In genomic region chr20:48759631-48760245, GRCh38 we compare ENCODE assay signal across 13 cellular contexts.
A peak's percentile ranks its signal among the peaks of the same experiment; 100 is the strongest.
DNase-seq lines count a peak whose midpoint lies in the region; ATAC-seq and TF ChIP-seq lines count a peak whose summit lies in the region.
"Had no signal": no experiment of that assay in that cellular context is flagged by ENCODE, and none has a peak within 500 bp of the region (broad histone marks: within the 10 kb centered on the region; RNA-seq: fewer than 3 reads in every experiment).

No MANE protein-coding gene starts in this region.

- peak overlapping the region; percentile 55 for H3K4me3 Mint-ChIP-seq in activated CD4-positive, alpha-beta T cell treated with anti-CD3 and anti-CD28 coated beads, Interleukin-2, amount 10 ng/mL, durations not matched to agents 7 days and 5 days
- peak overlapping the region; percentile 67 for H3K4me3 Mint-ChIP-seq in activated CD8-positive, alpha-beta T cell treated with anti-CD3 and anti-CD28 coated beads, Interleukin-2, amount 10 ng/mL, durations not matched to agents 7 days and 5 days

- no peak for TF ChIP-seq POLR2A in esophagus squamous epithelium (IDR thresholded peaks at IDR 0.05)

- no peak overlapping the region for H3K9ac ChIP-seq in MM.1S (ENCODE audit: low read length)

- no peaks in the 10 kb centered on the region for H4K20me1 ChIP-seq in MM.1S (ENCODE audit: insufficient read depth, low read length)

- peak overlapping the region; percentile 94 for H3K27ac Mint-ChIP-seq in activated CD4-positive, alpha-beta T cell treated with anti-CD3 and anti-CD28 coated beads, Interleukin-2, amount 10 ng/mL, durations not matched to agents 7 days and 5 days
- peak overlapping the region; percentile 99 for H3K27ac Mint-ChIP-seq in activated CD8-positive, alpha-beta T cell treated with anti-CD3 and anti-CD28 coated beads, Interleukin-2, amount 10 ng/mL, durations not matched to agents 7 days and 5 days

- no peak overlapping the region for H3K4me2 ChIP-seq in MM.1S (ENCODE audit: low read depth, low read length)

- no peak for TF ChIP-seq CTCF in MM.1S (IDR thresholded peaks at IDR 0.05; ENCODE audit: low read length)
- no peak for TF ChIP-seq CTCF in esophagus squamous epithelium (IDR thresholded peaks at IDR 0.05)

- CTCF ChIA-PET in activated CD4-positive, alpha-beta T cell treated with anti-CD3 and anti-CD28 coated beads, Interleukin-2, amount 10 ng/mL, durations not matched to agents 7 days and 5 days (lab: Charles Lee), result interaction anchor here (1.1 kb wide), 1 partner anchor 9 kb away, joined by 3 read pairs; no protein-coding TSS in a partner anchor
- CTCF ChIA-PET in activated CD8-positive, alpha-beta T cell treated with anti-CD3 and anti-CD28 coated beads, Interleukin-2, amount 10 ng/mL, durations not matched to agents 7 days and 5 days (lab: Charles Lee), result interaction anchor here (0.6 to 2.4 kb wide), 6 partner anchors 9 to 102 kb away, joined by 3 to 11 read pairs (median 4); no protein-coding TSS in a partner anchor

- WGBS in aorta, 2 donors, result 85 to 89% methylated on average over 7 of the region's 7 CpGs
- 67 to 70% methylated on average over 6 to 7 of the region's 7 CpGs for WGBS in esophagus squamous epithelium, 2 donors

- H3K27me3 Mint-ChIP-seq in activated CD4-positive, alpha-beta T cell treated with anti-CD3 and anti-CD28 coated beads, Interleukin-2, amount 10 ng/mL, durations not matched to agents 7 days and 5 days, result no peaks in the 10 kb centered on the region
- H3K27me3 Mint-ChIP-seq in activated CD8-positive, alpha-beta T cell treated with anti-CD3 and anti-CD28 coated beads, Interleukin-2, amount 10 ng/mL, durations not matched to agents 7 days and 5 days (ENCODE audit: low read depth), result no peaks in the 10 kb centered on the region

- H3K36me3 ChIP-seq in MM.1S (replicated peaks; ENCODE audit: insufficient read depth, low read length) (no peaks in the 10 kb centered on the region), aorta (ENCODE audit: control insufficient read depth in 1 of 2, insufficient read depth in 2 of 2, low read length in 1 of 2) (no peaks in the 10 kb centered on the region), esophagus squamous epithelium (no peaks in the 10 kb centered on the region)
- H3K36me3 ChIP-seq: WERI-Rb-1 had no signal

- H2AFZ ChIP-seq in MM.1S (ENCODE audit: low read length), result peak overlapping the region; percentile 46; the same call in 1 of the 2 replicates

- H3K9me3 Mint-ChIP-seq in activated CD4-positive, alpha-beta T cell treated with anti-CD3 and anti-CD28 coated beads, Interleukin-2, amount 10 ng/mL, durations not matched to agents 7 days and 5 days, result peaks cover 27% of the 10 kb centered on the region
- peaks cover 9% of the 10 kb centered on the region for H3K9me3 Mint-ChIP-seq in activated CD8-positive, alpha-beta T cell treated with anti-CD3 and anti-CD28 coated beads, Interleukin-2, amount 10 ng/mL, durations not matched to agents 7 days and 5 days (ENCODE audit: insufficient read depth)

- no peaks in the 10 kb centered on the region for H3K79me2 ChIP-seq in MM.1S (ENCODE audit: low read length)

- H3K4me1 Mint-ChIP-seq in activated CD4-positive, alpha-beta T cell treated with anti-CD3 and anti-CD28 coated beads, Interleukin-2, amount 10 ng/mL, durations not matched to agents 7 days and 5 days, result peaks cover 86% of the 10 kb centered on the region
- H3K4me1 Mint-ChIP-seq in activated CD8-positive, alpha-beta T cell treated with anti-CD3 and anti-CD28 coated beads, Interleukin-2, amount 10 ng/mL, durations not matched to agents 7 days and 5 days (ENCODE audit: low read depth), result peaks cover 92% of the 10 kb centered on the region

- H3F3A ChIP-seq in MM.1S (ENCODE audit: insufficient read depth, low read length), result no peaks in the 10 kb centered on the region

- H3K9me3 ChIP-seq in MM.1S (replicated peaks; ENCODE audit: insufficient read depth, low read length) (no peaks in the 10 kb centered on the region), aorta (ENCODE audit: control insufficient read depth, low read length) (peaks cover 1% of the 10 kb centered on the region), esophagus squamous epithelium (no peaks in the 10 kb centered on the region)

- intact Hi-C loops in aorta (cut with DNase I), result no loop called here
- intact Hi-C loops in esophagus squamous epithelium (cut with DNase I), result no loop called here

- H3K27ac ChIP-seq in MM.1S (ENCODE audit: low read length) (no peak overlapping the region), skin epidermis (peak overlapping the region in 15 of 21 experiments; percentile 2 to 93 (median 65)), aorta (ENCODE audit: low read depth in 1 of 2, low read length in 2 of 2) (no peak overlapping the region), esophagus squamous epithelium (peak overlapping the region in 2 of 4 donors; percentile 19 to 65)
- H3K27ac ChIP-seq: foreskin keratinocyte, WERI-Rb-1 had no signal

- H3K4me1 ChIP-seq in MM.1S (ENCODE audit: low read length), result peaks cover 13% of the 10 kb centered on the region
- H3K4me1 ChIP-seq in aorta (ENCODE audit: control insufficient read depth in 1 of 2, insufficient read depth in 2 of 2, low read length in 2 of 2), result no peaks in the 10 kb centered on the region
- peaks cover 0 to 30% (median 12%) of the 10 kb centered on the region in 3 donors for H3K4me1 ChIP-seq in esophagus squamous epithelium
- H3K4me1 ChIP-seq: foreskin keratinocyte had no signal

- DNase-seq in activated CD4-positive, alpha-beta T cell treated with anti-CD3 and anti-CD28 coated beads, Interleukin-2, amount 10 ng/mL, durations not matched to agents 7 days and 5 days, result no peak
- no peak for DNase-seq in activated CD4-positive, alpha-beta T cell treated with anti-CD3 and anti-CD28 coated beads, Interleukin-2, amount 50 U/mL, for 4 hours
- no peak for DNase-seq in MM.1S
- DNase-seq in activated CD8-positive, alpha-beta T cell treated with anti-CD3 and anti-CD28 coated beads, Interleukin-2, amount 10 ng/mL, durations not matched to agents 7 days and 5 days, result no peak
- DNase-seq in aorta, result no peak
- no peak for DNase-seq in 8988T
- DNase-seq in esophagus squamous epithelium (lab: John Stamatoyannopoulos, UW), result no peak
- DNase-seq: NCI-H524, WERI-Rb-1 had no signal

- peaks cover 69% of the 10 kb centered on the region for H3K36me3 Mint-ChIP-seq in activated CD4-positive, alpha-beta T cell treated with anti-CD3 and anti-CD28 coated beads, Interleukin-2, amount 10 ng/mL, durations not matched to agents 7 days and 5 days (ENCODE audit: low read depth)
- H3K36me3 Mint-ChIP-seq in activated CD8-positive, alpha-beta T cell treated with anti-CD3 and anti-CD28 coated beads, Interleukin-2, amount 10 ng/mL, durations not matched to agents 7 days and 5 days (ENCODE audit: low read depth), result peaks cover 76% of the 10 kb centered on the region

- H3K9me2 ChIP-seq in MM.1S (replicated peaks; ENCODE audit: insufficient read depth, low read length), result no peaks in the 10 kb centered on the region

- POLR2A ChIA-PET in activated CD4-positive, alpha-beta T cell treated with anti-CD3 and anti-CD28 coated beads, Interleukin-2, amount 10 ng/mL, durations not matched to agents 7 days and 5 days (lab: Charles Lee), result no interaction called here
- POLR2A ChIA-PET in activated CD8-positive, alpha-beta T cell treated with anti-CD3 and anti-CD28 coated beads, Interleukin-2, amount 10 ng/mL, durations not matched to agents 7 days and 5 days (lab: Charles Lee), result interaction anchor here (0.7 to 1.9 kb wide), 8 partner anchors 9 to 61 kb away, joined by 3 to 5 read pairs (median 4); no protein-coding TSS in a partner anchor

- H3K27me3 ChIP-seq in MM.1S (replicated peaks; ENCODE audit: insufficient read depth, low read length) (no peaks in the 10 kb centered on the region), aorta (ENCODE audit: control insufficient read depth in 1 of 2, insufficient read depth in 2 of 2, low read length in 1 of 2) (no peaks in the 10 kb centered on the region), esophagus squamous epithelium (no peaks in the 10 kb centered on the region)

- ATAC-seq in activated CD8-positive, alpha-beta T cell treated with anti-CD3 and anti-CD28 coated beads, Interleukin-2, amount 10 ng/mL, durations not matched to agents 7 days and 5 days, result no peak
- no peak for ATAC-seq in aorta (ENCODE audit: low FRiP score)
- ATAC-seq: foreskin keratinocyte, K562, Right ventricle myocardium inferior had no signal

- H3K4me3 ChIP-seq in MM.1S (ENCODE audit: low read length) (no peak overlapping the region), skin epidermis (no peak overlapping the region), aorta (ENCODE audit: low read length in 2 of 2) (no peak overlapping the region), esophagus squamous epithelium (no peak overlapping the region)
- H3K4me3 ChIP-seq: K562 had no signal

Comparison
In these comparisons a context has a peak if more than half of its experiments do, and no peak if none do; other contexts are left out.
1. H3K27ac ChIP-seq: peak in skin epidermis (15 of 21); none in MM.1S (single experiment) and aorta (0 of 2).